ENCODE assay signal across 23 cellular contexts in the genomic region with DNA sequence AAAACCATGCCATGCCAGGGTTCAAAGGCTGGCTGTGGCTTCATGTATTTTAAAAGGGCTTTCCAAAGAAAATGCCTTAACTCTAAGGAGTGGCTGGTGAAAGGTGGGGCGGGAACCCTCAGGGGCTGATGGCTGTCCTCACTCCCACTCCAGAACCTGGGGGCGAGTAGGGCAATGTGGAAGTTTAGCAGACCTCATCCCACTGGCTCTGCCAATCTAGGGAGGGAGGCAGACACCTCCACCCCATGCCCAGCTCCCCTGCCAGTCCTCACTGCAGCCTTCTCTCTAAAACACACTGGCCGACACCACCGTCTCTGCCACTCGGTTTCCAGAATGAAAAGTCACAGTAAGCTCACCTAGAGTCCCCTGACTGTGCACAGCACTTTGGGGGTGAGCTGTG.
"Had no signal": no experiment of that assay in that cellular context is flagged by ENCODE, and none has a peak within 500 bp of the region (broad histone marks: within the 10 kb centered on the region; RNA-seq: fewer than 3 reads in every experiment).

No MANE protein-coding gene starts in this region.

- H3K4me3 ChIP-seq: SJCRH30 had no signal

- ATAC-seq: Panc1, PC-3, Right ventricle myocardium inferior, SK-N-SH treated with all-trans-retinoic acid at 6 μM for 48 hours had no signal

- H3K36me3 ChIP-seq: SJCRH30 had no signal

- H3K27ac ChIP-seq: SJCRH30 had no signal

- H3K9me3 ChIP-seq: SJCRH30 had no signal

- DNase-seq: KBM-7; MV-4-11; NCI-H1048; NCI-H1105 treated with DMSO at 0.1 percent for 48 hours; NCI-H1417 treated with DMSO at 0.1 percent for 48 hours; NCI-H146; NCI-H1694 treated with DMSO at 0.1 percent for 48 hours; NCI-H1930; NCI-H2081; NCI-H2107; NCI-H2227 treated with DMSO at 0.1 percent for 48 hours; NCI-H446; NCI-H510A; NCI-H524 treated with DMSO at 0.1 percent for 48 hours; NCI-H69; NCI-H774; NK-92 treated with Interleukin-12 subunit alpha and Interleukin-12 subunit beta, amount 100 ng/mL, for 24 hours; PC-3; SHP77 treated with DMSO at 0.1 percent for 48 hours; SJCRH30 had no signal
